20 cellular contexts compared by ENCODE assay signal in the genomic region with DNA sequence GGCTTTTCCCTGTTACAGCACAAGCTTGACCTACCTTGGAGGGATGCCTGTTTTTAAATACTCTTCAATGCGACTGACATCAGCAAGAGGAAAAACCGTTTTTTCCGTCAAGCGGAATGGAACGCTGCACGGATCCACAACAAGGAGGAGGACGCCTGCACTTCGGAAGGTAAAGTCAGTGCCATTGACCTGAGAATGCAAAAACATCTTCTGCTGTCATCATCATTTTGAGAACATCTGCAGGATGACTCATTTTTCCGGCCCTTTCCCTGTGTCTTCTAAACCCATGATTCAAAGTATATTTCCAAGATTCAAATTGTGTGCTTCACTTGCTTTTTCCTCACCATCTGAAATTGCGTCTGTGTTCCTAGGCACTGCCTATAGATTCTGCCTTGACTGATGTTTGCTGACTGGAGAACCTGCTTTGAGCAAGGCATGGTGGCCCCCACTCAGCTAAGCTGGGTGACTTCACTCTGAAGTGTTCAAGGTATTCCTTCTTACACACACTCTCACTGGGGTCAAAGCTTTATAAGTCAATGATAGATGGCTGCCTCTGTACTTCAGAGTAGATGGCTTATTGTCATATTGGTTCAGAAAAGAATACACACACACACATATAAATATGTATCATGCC.
DNase-seq lines count a peak whose midpoint lies in the region; ATAC-seq and TF ChIP-seq lines count a peak whose summit lies in the region.
"Had no signal": no experiment of that assay in that cellular context is flagged by ENCODE, and none has a peak within 500 bp of the region (broad histone marks: within the 10 kb centered on the region; RNA-seq: fewer than 3 reads in every experiment).

No MANE protein-coding gene starts in this region.

- H3K4me3 Mint-ChIP-seq in activated T-cell treated with anti-CD3 and anti-CD28 coated beads, Interleukin-2, amount 50 U/mL, for 24 hours: no peak overlapping the region
- H3K4me3 Mint-ChIP-seq: activated CD8-positive, alpha-beta memory T cell treated with anti-CD3 and anti-CD28 coated beads, Interleukin-2, amount 10 ng/mL, durations not matched to agents 7 days and 5 days; activated naive CD4-positive, alpha-beta T cell treated with anti-CD3 and anti-CD28 coated beads for 36 hours; CD8-positive, alpha-beta T cell; effector memory CD8-positive, alpha-beta T cell; stimulated activated effector memory CD8-positive, alpha-beta T cell treated with anti-CD3 and anti-CD28 coated beads, Interleukin-12 subunit alpha, Interleukin-12 subunit beta, amount 100 ng/mL, for 72 hours had no signal

- no peak for ATAC-seq in RWPE2 (ENCODE audit: low read depth)
- ATAC-seq: activated CD8-positive, alpha-beta memory T cell treated with anti-CD3 and anti-CD28 coated beads, Interleukin-2, amount 10 ng/mL, durations not matched to agents 7 days and 5 days; CD8-positive, alpha-beta T cell; effector memory CD8-positive, alpha-beta T cell; stimulated activated effector memory CD8-positive, alpha-beta T cell treated with anti-CD3 and anti-CD28 coated beads, Interleukin-12 subunit alpha, Interleukin-12 subunit beta, amount 100 ng/mL, for 72 hours had no signal

- peaks cover 20% of the 10 kb centered on the region for H3K4me1 ChIP-seq in RWPE2 (ENCODE audit: insufficient read depth, poor library complexity, severe bottlenecking)
- H3K4me1 ChIP-seq in parathyroid adenoma: peaks cover 46% of the 10 kb centered on the region

- H3K4me2 ChIP-seq in parathyroid adenoma (ENCODE audit: low read length): peak overlapping the region; percentile 60

- H3K27me3 Mint-ChIP-seq in activated T-cell treated with anti-CD3 and anti-CD28 coated beads, Interleukin-2, amount 50 U/mL, for 24 hours: no peaks in the 10 kb centered on the region
- H3K27me3 Mint-ChIP-seq: activated CD8-positive, alpha-beta memory T cell treated with anti-CD3 and anti-CD28 coated beads, Interleukin-2, amount 10 ng/mL, durations not matched to agents 7 days and 5 days; effector memory CD8-positive, alpha-beta T cell had no signal

- peaks cover 52% of the 10 kb centered on the region for H3K36me3 ChIP-seq in RWPE2 (ENCODE audit: low read depth)
- peaks cover 6% of the 10 kb centered on the region for H3K36me3 ChIP-seq in parathyroid adenoma (ENCODE audit: control insufficient read depth, insufficient read depth, low read length)

- no peaks in the 10 kb centered on the region for H3K9me3 ChIP-seq in RWPE2 (ENCODE audit: severe bottlenecking)
- H3K9me3 ChIP-seq in parathyroid adenoma (ENCODE audit: control insufficient read depth, low read length): no peaks in the 10 kb centered on the region
- H3K9me3 ChIP-seq: upper lobe of left lung had no signal

- H3K27ac ChIP-seq in RWPE2 (ENCODE audit: poor library complexity, severe bottlenecking) (peak overlapping the region; percentile 33), parathyroid adenoma (peak overlapping the region; percentile 99)
- H3K27ac ChIP-seq: RWPE1 had no signal

- peak overlapping the region; percentile 23 for H3K27ac Mint-ChIP-seq in activated T-cell treated with anti-CD3 and anti-CD28 coated beads, Interleukin-2, amount 50 U/mL, for 24 hours
- H3K27ac Mint-ChIP-seq: activated CD8-positive, alpha-beta memory T cell treated with anti-CD3 and anti-CD28 coated beads, Interleukin-2, amount 10 ng/mL, durations not matched to agents 7 days and 5 days; activated naive CD4-positive, alpha-beta T cell treated with anti-CD3 and anti-CD28 coated beads for 36 hours; CD8-positive, alpha-beta T cell; effector memory CD8-positive, alpha-beta T cell; stimulated activated effector memory CD8-positive, alpha-beta T cell treated with anti-CD3 and anti-CD28 coated beads, Interleukin-12 subunit alpha, Interleukin-12 subunit beta, amount 100 ng/mL, for 72 hours had no signal

- no peak for TF ChIP-seq CTCF in RWPE2 (IDR thresholded peaks at IDR 0.05; ENCODE audit: poor library complexity, severe bottlenecking)
- TF ChIP-seq CTCF in choroid plexus epithelial cell (conservative IDR thresholded peaks at IDR 0.05; ENCODE audit: low read depth, low read length): no peak
- no peak for TF ChIP-seq CTCF in parathyroid adenoma (IDR thresholded peaks at IDR 0.05)

- H2AFZ ChIP-seq in parathyroid adenoma: no peak overlapping the region

- peaks cover 83% of the 10 kb centered on the region for H3K36me3 Mint-ChIP-seq in activated T-cell treated with anti-CD3 and anti-CD28 coated beads, Interleukin-2, amount 50 U/mL, for 24 hours (ENCODE audit: low read depth)

- no peaks in the 10 kb centered on the region for H3K9me3 Mint-ChIP-seq in activated T-cell treated with anti-CD3 and anti-CD28 coated beads, Interleukin-2, amount 50 U/mL, for 24 hours
- H3K9me3 Mint-ChIP-seq: activated naive CD4-positive, alpha-beta T cell treated with anti-CD3 and anti-CD28 coated beads for 36 hours; CD8-positive, alpha-beta T cell; effector memory CD8-positive, alpha-beta T cell; stimulated activated effector memory CD8-positive, alpha-beta T cell treated with anti-CD3 and anti-CD28 coated beads, Interleukin-12 subunit alpha, Interleukin-12 subunit beta, amount 100 ng/mL, for 72 hours had no signal

- peaks cover 35% of the 10 kb centered on the region for H3K4me1 Mint-ChIP-seq in activated T-cell treated with anti-CD3 and anti-CD28 coated beads, Interleukin-2, amount 50 U/mL, for 24 hours (ENCODE audit: low read depth)

- H3K4me3 ChIP-seq in RWPE2 (ENCODE audit: severe bottlenecking): no peak overlapping the region
- no peak overlapping the region for H3K4me3 ChIP-seq in choroid plexus epithelial cell (ENCODE audit: low read depth, low read length)
- peak overlapping the region; percentile 30 for H3K4me3 ChIP-seq in parathyroid adenoma (ENCODE audit: low read depth, low read length)
- H3K4me3 ChIP-seq: skin epidermis, upper lobe of left lung had no signal

- H3K79me2 ChIP-seq in parathyroid adenoma: no peaks in the 10 kb centered on the region

- H3K27me3 ChIP-seq in RWPE2 (ENCODE audit: insufficient read depth, poor library complexity, severe bottlenecking) (no peaks in the 10 kb centered on the region), parathyroid adenoma (ENCODE audit: control insufficient read depth, insufficient read depth, low read length) (no peaks in the 10 kb centered on the region)
- H3K27me3 ChIP-seq: upper lobe of left lung had no signal

- no peak for DNase-seq in activated T-cell treated with anti-CD3 and anti-CD28 coated beads, Interleukin-2, amount 50 U/mL, for 24 hours
- no peak for DNase-seq in activated T-cell treated with anti-CD3 and anti-CD28 coated beads, Interleukin-2, amount 50 U/mL, for 1 hour
- DNase-seq in RWPE2 (ENCODE audit: low spot score) (no peak), choroid plexus epithelial cell (ENCODE audit: low read depth) (peak; percentile 84), DMS53 (lab: John Stamatoyannopoulos, UW) (no peak), hepatic stellate cell (ENCODE audit: low spot score) (no peak)
- no peak for DNase-seq in stimulated activated CD4-positive, alpha-beta T cell treated with anti-CD3 and anti-CD28 coated beads, Interleukin-4, amount 100 ng/mL, for 4 hours
- DNase-seq: activated CD8-positive, alpha-beta memory T cell treated with anti-CD3 and anti-CD28 coated beads, Interleukin-2, amount 10 ng/mL, durations not matched to agents 7 days and 5 days; activated naive CD4-positive, alpha-beta T cell treated with anti-CD3 and anti-CD28 coated beads for 36 hours; CD8-positive, alpha-beta T cell; central memory CD4-positive, alpha-beta T cell; DND-41; effector memory CD8-positive, alpha-beta T cell; KBM-7; NCI-H1048; upper lobe of left lung had no signal

- H3K9ac ChIP-seq in parathyroid adenoma: peak overlapping the region; percentile 15
